Comparison of ENCODE assay signal across 8 cellular contexts in the genomic region with DNA sequence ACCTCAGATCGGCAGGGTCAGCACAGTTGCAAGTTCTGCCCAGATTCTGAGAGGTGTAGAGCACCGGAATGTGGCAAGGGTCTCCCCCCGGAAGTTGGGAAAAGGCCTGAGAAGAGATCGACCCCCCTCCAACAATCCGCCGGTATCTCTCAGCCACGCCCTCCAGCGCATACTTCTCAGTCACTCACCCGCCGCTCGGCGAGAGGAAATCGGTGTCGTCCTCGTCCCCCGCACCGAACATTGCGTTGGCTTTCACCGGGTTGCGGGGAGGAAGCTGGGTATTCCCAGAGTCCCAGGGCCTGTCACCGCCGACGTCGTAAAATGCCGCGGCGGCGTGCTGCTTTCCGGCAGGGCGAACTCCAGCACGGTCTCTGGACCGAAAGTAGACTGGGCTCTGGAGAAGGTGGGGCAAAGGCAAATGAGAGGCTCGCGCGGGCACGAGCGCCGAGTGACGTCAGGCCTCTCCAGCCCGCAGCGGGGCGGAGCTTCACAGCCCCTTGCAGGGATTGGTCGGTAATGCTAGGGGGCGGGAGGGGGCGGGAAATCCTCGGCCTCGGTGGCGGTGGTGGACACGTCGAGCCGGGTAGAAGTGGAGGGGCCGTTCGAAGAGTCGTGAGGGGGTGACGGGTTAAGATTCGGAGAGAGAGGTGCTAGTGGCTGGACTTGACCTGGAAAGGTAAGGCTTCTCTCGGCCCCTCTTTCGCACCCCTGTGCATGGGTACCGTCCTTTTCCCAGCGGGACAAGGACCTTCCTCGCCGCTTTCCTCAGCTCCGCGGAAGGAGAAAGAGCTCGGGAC. TPM values are rescaled to one million over a fixed set of nuclear protein-coding genes. Genes with fewer than 3 reads are reported as not detected.
DNase-seq lines count a peak whose midpoint lies in the region; ATAC-seq and TF ChIP-seq lines count a peak whose summit lies in the region.

Gene FKBP15 (minus strand): TSS at position 275 of the 797 bp plus-strand sequence. CDS start 34 bp downstream, at position 241.
Gene SLC31A1 (plus strand): TSS at position 542 of the 797 bp plus-strand sequence. CDS start 34,605 bp downstream, outside the sequence.

- peak; percentile 93 for DNase-seq in BJ (ENCODE audit: low read depth)
- DNase-seq in NCI-H526 treated with DMSO at 0.1 percent for 48 hours (lab: John Stamatoyannopoulos, UW): peak; percentile 91
- peak; percentile 95 for DNase-seq in activated CD4-positive, alpha-beta T cell treated with anti-CD3 and anti-CD28 coated beads, Interleukin-2, amount 50 U/mL, for 1 hour
- DNase-seq in dedifferentiated amniotic fluid mesenchymal stem cell (ENCODE audit: extremely low spot score): peak; percentile 98
- DNase-seq in left lobe of liver (ENCODE audit: low spot score): peak; percentile 99
- peak; percentile 95 for DNase-seq in stimulated activated CD4-positive, alpha-beta T cell treated with anti-CD3 and anti-CD28 coated beads, Interleukin-2, amount 100 ng/mL, for 4 hours (ENCODE audit: low read depth)

- TF ChIP-seq CTCF in BJ (IDR thresholded peaks at IDR 0.05; ENCODE audit: insufficient read depth, low read depth, low read length): no peak

- H3K36me3 ChIP-seq in BJ (ENCODE audit: control insufficient read depth, insufficient read depth, low read length): no peaks in the 10 kb centered on the region

- ATAC-seq in GM19324 (IDR thresholded peaks at IDR 0.05; ENCODE audit: low FRiP score, unreplicated experiment) (peak; percentile 95), HG03469 (IDR thresholded peaks at IDR 0.05; ENCODE audit: unreplicated experiment) (peak; percentile 72), left lobe of liver (peak; percentile 95)

- no peaks in the 10 kb centered on the region for H3K27me3 ChIP-seq in BJ (ENCODE audit: control insufficient read depth, insufficient read depth, low read length)

- POLR2A ChIA-PET in BJ (lab: Charles Lee): interaction anchor here (0.5 to 1.0 kb wide), 3 partner anchors 54 to 1191 kb away, joined by 6 to 10 read pairs (median 8); partner anchors contain the start of genes CDC26 and PRPF4

- CTCF ChIA-PET in BJ (lab: Yijun Ruan, JAX): interaction anchor here (1.0 to 2.2 kb wide), 4 partner anchors 20 to 54 kb away, joined by 4 read pairs; no protein-coding TSS in a partner anchor

- H3K4me3 ChIP-seq in BJ (ENCODE audit: low read depth, low read length): peak within 1 kb of the TSS; percentile 92

RNA-seq across cellular contexts. Expression of gene FKBP15, which starts in this region (rescaled TPM):
- polyA plus RNA-seq in BJ (2011; rRNA removed): 29.2 and 45.0 TPM in 2 replicates
- polyA minus RNA-seq in BJ (2011; rRNA and poly(A)+ RNA removed): 48.1 and 80.0 TPM in 2 replicates
- total RNA-seq in left lobe of liver: 12.2 TPM

RNA-seq across cellular contexts. Expression of gene SLC31A1, which starts in this region (rescaled TPM):
- 25.7 and 36.6 TPM in 2 replicates for polyA plus RNA-seq in BJ (2011; rRNA removed)
- polyA minus RNA-seq in BJ (2011; rRNA and poly(A)+ RNA removed): 22.3 and 23.3 TPM in 2 replicates
- 74.9 TPM for total RNA-seq in left lobe of liver

Comparison
In these comparisons a context has a peak if more than half of its experiments do, and no peak if none do; other contexts are left out.
1. Peak in every context shown above with its lines: DNase-seq, ATAC-seq and H3K4me3 ChIP-seq.